In the genomic region with DNA sequence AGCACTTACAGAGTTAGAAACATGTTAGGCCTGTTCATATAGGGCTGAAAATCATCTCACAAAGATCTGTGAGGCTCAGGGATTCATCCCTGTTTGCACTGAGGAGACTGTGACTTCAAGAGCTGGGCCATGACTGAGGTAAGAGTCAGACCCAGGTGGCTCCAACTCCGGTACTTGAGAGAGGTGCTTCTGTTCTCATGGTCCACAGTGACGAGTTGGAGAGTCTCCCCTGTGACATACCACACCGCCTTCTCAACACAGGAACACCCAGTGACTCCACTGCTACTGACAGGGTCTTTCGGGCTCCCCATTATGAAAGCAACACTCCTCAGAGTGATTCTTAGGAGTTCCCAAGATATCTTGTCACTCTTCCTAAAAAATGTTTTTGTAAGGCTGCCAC, we compare ENCODE assay signal across 1 cellular context.
TF ChIP-seq lines count a peak whose summit lies in the region.

No MANE protein-coding gene starts in this region.

TF ChIP-seq in IMR-90, 13 proteins besides CTCF, POLR2A, EP300 and RAD21 (continued from another document):
- TF ChIP-seq CHD1 (IDR thresholded peaks at IDR 0.05; ENCODE audit: low read depth, low read length) = no peak
- no peak for TF ChIP-seq ELK1 (IDR thresholded peaks at IDR 0.05; ENCODE audit: borderline replicate concordance, low read depth, low read length)
- no peak for TF ChIP-seq SMC3 (IDR thresholded peaks at IDR 0.05; ENCODE audit: low read depth, low read length)
- no peak for TF ChIP-seq USF2 (IDR thresholded peaks at IDR 0.05; ENCODE audit: low read depth, low read length)
- no peak for TF ChIP-seq NFE2L2 (IDR thresholded peaks at IDR 0.05; ENCODE audit: low read depth, low read length)
- no peak for TF ChIP-seq RCOR1 (IDR thresholded peaks at IDR 0.05; ENCODE audit: insufficient replicate concordance, low read length)
- no peak for TF ChIP-seq FOS (IDR thresholded peaks at IDR 0.05; ENCODE audit: low read depth, low read length)
- no peak for TF ChIP-seq MAZ (IDR thresholded peaks at IDR 0.05; ENCODE audit: borderline replicate concordance, low read depth, low read length)
